In the genomic region with DNA sequence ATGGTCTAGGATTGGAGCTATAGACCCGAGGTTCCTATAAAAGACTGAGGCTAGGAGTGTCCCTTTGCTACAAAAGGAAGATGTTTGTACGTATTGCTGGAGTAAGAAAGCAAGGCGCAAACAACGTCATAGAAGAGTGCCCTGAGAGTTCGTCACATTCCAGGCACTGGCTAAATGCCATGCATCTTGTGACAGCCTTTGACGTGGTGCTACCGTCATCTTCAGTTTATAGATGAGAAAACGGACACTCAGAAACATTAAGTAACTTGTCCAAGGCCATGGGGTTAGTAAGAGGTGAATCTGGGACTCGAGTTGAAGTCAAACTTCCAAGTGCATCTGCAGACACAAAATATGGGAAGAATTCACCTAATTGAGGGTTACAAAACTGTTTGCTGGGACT, we compare ENCODE assay signal across 1 cellular context.
TF ChIP-seq lines count a peak whose summit lies in the region.

No MANE protein-coding gene starts in this region.

TF ChIP-seq in IMR-90, 13 proteins besides CTCF, POLR2A, EP300 and RAD21:
- TF ChIP-seq MXI1 (IDR thresholded peaks at IDR 0.05; ENCODE audit: borderline replicate concordance, low read depth, low read length), result no peak
- no peak for TF ChIP-seq CHD1 (IDR thresholded peaks at IDR 0.05; ENCODE audit: low read depth, low read length)
- TF ChIP-seq MAFK (IDR thresholded peaks at IDR 0.05; ENCODE audit: low read depth, low read length), result no peak
- no peak for TF ChIP-seq RFX5 (IDR thresholded peaks at IDR 0.05; ENCODE audit: low read depth, low read length)
- no peak for TF ChIP-seq CEBPB (IDR thresholded peaks at IDR 0.05; ENCODE audit: low read depth, low read length)
- TF ChIP-seq RCOR1 (IDR thresholded peaks at IDR 0.05; ENCODE audit: insufficient replicate concordance, low read length), result no peak
- no peak for TF ChIP-seq FOS (IDR thresholded peaks at IDR 0.05; ENCODE audit: low read depth, low read length)
- no peak for TF ChIP-seq NFE2L2 (IDR thresholded peaks at IDR 0.05; ENCODE audit: low read depth, low read length)
